Comparison of ENCODE assay signal across 14 cellular contexts in genomic region chr7:30752979-30753378, GRCh38. TPM values are rescaled to one million over a fixed set of nuclear protein-coding genes. Genes with fewer than 3 reads are reported as not detected.
DNase-seq lines count a peak whose midpoint lies in the region; ATAC-seq, FAIRE-seq and TF ChIP-seq lines count a peak whose summit lies in the region.
"Had no signal": no experiment of that assay in that cellular context is flagged by ENCODE, and none has a peak within 500 bp of the region (broad histone marks: within the 10 kb centered on the region; RNA-seq: fewer than 3 reads in every experiment).

No MANE protein-coding gene starts in this region.

- H3K79me2 ChIP-seq in HepG2 (ENCODE audit: insufficient read depth, low read length) (no peaks in the 10 kb centered on the region), H9 (ENCODE audit: insufficient read depth, low read length) (no peaks in the 10 kb centered on the region)

- H3K4ac ChIP-seq in H9 (ENCODE audit: low read depth, low read length), result no peak overlapping the region

- H2BK12ac ChIP-seq in H9 (ENCODE audit: insufficient read length, low read depth, low read length), result no peak overlapping the region

- no peak overlapping the region for H3K23ac ChIP-seq in H9 (ENCODE audit: insufficient read length, low read depth, low read length)

- H2BK5ac ChIP-seq in H9 (ENCODE audit: insufficient read length, low read length), result no peak overlapping the region

- H3K4me2 ChIP-seq in HepG2 (ENCODE audit: low read depth, low read length), result no peak overlapping the region
- H3K4me2 ChIP-seq in H9 (ENCODE audit: insufficient read depth, insufficient read length, low read length), result no peak overlapping the region
- H3K4me2 ChIP-seq: PC-9 had no signal

- H4K5ac ChIP-seq in H9 (ENCODE audit: insufficient read length, low read depth, low read length), result no peak overlapping the region

- TF ChIP-seq POLR2A in HepG2 (IDR thresholded peaks at IDR 0.05; ENCODE audit: insufficient read depth in 1 of 2, low read depth in 2 of 2, low read length in 2 of 2) (no peak), ovary (IDR thresholded peaks at IDR 0.05) (no peak)

- H2AK5ac ChIP-seq in H9 (ENCODE audit: insufficient read length, low read length), result no peak overlapping the region

- H3K27me3 Mint-ChIP-seq in H9 (ENCODE audit: low read depth), result peaks cover 1% of the 10 kb centered on the region; the same call in 1 of the 2 replicates
- H3K27me3 Mint-ChIP-seq: central memory CD8-positive, alpha-beta T cell had no signal

- H3K18ac ChIP-seq in H9 (ENCODE audit: insufficient read length, low read depth, low read length), result no peak overlapping the region

- H2AFZ ChIP-seq in HepG2 (ENCODE audit: low read length) (no peak overlapping the region), H9 (ENCODE audit: low read length) (no peak overlapping the region)
- H2AFZ ChIP-seq: PC-9 had no signal

- in situ Hi-C loops in HepG2 (cut with HindIII; ENCODE audit: extremely low pct_ligation_motif_present, low pct_unique_long_range_greater_than_20kb), result no loop called here

- H3T11ph ChIP-seq in H9 (ENCODE audit: low read length), result no peak overlapping the region

- H3K36me3 ChIP-seq in liver (ENCODE audit: control insufficient read depth in 4 of 4, insufficient read depth in 3 of 4, low read depth in 1 of 4, low read length in 3 of 4) (no peaks in the 10 kb centered on the region), HepG2 (replicated peaks in 1 of 2; ENCODE audit: control insufficient read depth in 1 of 2, insufficient read depth in 2 of 2, low read length in 2 of 2) (no peaks in the 10 kb centered on the region), heart right ventricle (peaks cover 0 to 9% (median 0%) of the 10 kb centered on the region in 9 donors), ovary (no peaks in the 10 kb centered on the region), A673 (ENCODE audit: insufficient read depth, low read length, poor library complexity, severe bottlenecking) (no peaks in the 10 kb centered on the region)

- H4K91ac ChIP-seq in H9 (ENCODE audit: insufficient read length, low read depth, low read length), result no peak overlapping the region

- H2BK15ac ChIP-seq in H9 (ENCODE audit: low read depth, low read length), result no peak overlapping the region

- POLR2A ChIA-PET in HepG2 (lab: Yijun Ruan, JAX) (no interaction called here), A673 (lab: Charles Lee; ENCODE audit: low non-redundant PET) (no interaction called here)

- H4K8ac ChIP-seq in H9 (replicated peaks; ENCODE audit: insufficient read length, low read depth, low read length), result no peak overlapping the region

- H3K4me1 ChIP-seq in liver (ENCODE audit: control insufficient read depth in 4 of 4, insufficient read depth in 4 of 4, low read length in 3 of 4) (peaks cover 0 to 10% (median 0%) of the 10 kb centered on the region in 4 donors), HepG2 (ENCODE audit: insufficient read depth, low read length) (peaks cover 12% of the 10 kb centered on the region), heart right ventricle (peaks cover 19 to 88% (median 63%) of the 10 kb centered on the region in 9 donors), ovary (ENCODE audit: insufficient read depth) (peaks cover 32% of the 10 kb centered on the region), H9 (ENCODE audit: insufficient read depth, low read length) (no peaks in the 10 kb centered on the region), A673 (ENCODE audit: insufficient read depth, low read length, poor library complexity, severe bottlenecking) (no peaks in the 10 kb centered on the region)

- H3K9me3 ChIP-seq in liver (ENCODE audit: control insufficient read depth in 4 of 4, low read length in 3 of 4), result no peaks in the 10 kb centered on the region
- H3K9me3 ChIP-seq in HepG2 (ENCODE audit: low read length), result no peaks in the 10 kb centered on the region
- peaks cover 0 to 10% (median 0%) of the 10 kb centered on the region in 11 donors for H3K9me3 ChIP-seq in heart right ventricle
- no peaks in the 10 kb centered on the region for H3K9me3 ChIP-seq in ovary
- no peaks in the 10 kb centered on the region for H3K9me3 ChIP-seq in H9 (ENCODE audit: control insufficient read depth, low read depth, low read length)
- no peaks in the 10 kb centered on the region for H3K9me3 ChIP-seq in A673 (ENCODE audit: low read depth, low read length, poor library complexity, severe bottlenecking)

- no peak for TF ChIP-seq RAD21 in liver (IDR thresholded peaks at IDR 0.05)
- TF ChIP-seq RAD21 in HepG2 (CRISPR knock-in tag; IDR thresholded peaks at IDR 0.05), result no peak

- H3K27ac ChIP-seq in liver (ENCODE audit: low read depth in 1 of 2, low read length in 2 of 2), result peak overlapping the region; percentile 59 to 67
- no peak overlapping the region for H3K27ac ChIP-seq in HepG2 (ENCODE audit: extremely low read length, insufficient read depth, low read length)
- peak overlapping the region; percentile 62 to 93 (median 82) for H3K27ac ChIP-seq in heart right ventricle
- no peak overlapping the region for H3K27ac ChIP-seq in ovary
- H3K27ac ChIP-seq in H9 (ENCODE audit: insufficient read length, low read depth, low read length), result no peak overlapping the region
- no peak overlapping the region for H3K27ac ChIP-seq in A673 (ENCODE audit: low read depth, low read length, poor library complexity, severe bottlenecking)
- H3K27ac ChIP-seq: PC-9 had no signal

- no peaks in the 10 kb centered on the region for H3K27me3 ChIP-seq in liver (ENCODE audit: control insufficient read depth in 4 of 4, insufficient read depth in 4 of 4, low read length in 3 of 4)
- H3K27me3 ChIP-seq in HepG2 (ENCODE audit: control insufficient read depth in 1 of 2, insufficient read depth in 2 of 2, low read length in 2 of 2), result no peaks in the 10 kb centered on the region
- no peaks in the 10 kb centered on the region for H3K27me3 ChIP-seq in heart right ventricle
- no peaks in the 10 kb centered on the region for H3K27me3 ChIP-seq in ovary
- no peaks in the 10 kb centered on the region for H3K27me3 ChIP-seq in H9 (ENCODE audit: insufficient read depth, low read length)
- no peaks in the 10 kb centered on the region for H3K27me3 ChIP-seq in A673 (replicated peaks; ENCODE audit: insufficient read depth, low read depth, low read length, poor library complexity)

- H3K4me1 Mint-ChIP-seq in H9, result peaks cover 0 to 2% of the 10 kb centered on the region in 2 experiments; a peak in 2 of 4 replicates
- H3K4me1 Mint-ChIP-seq: central memory CD8-positive, alpha-beta T cell; neural crest cell had no signal

- TF ChIP-seq EP300 in HepG2 (IDR thresholded peaks at IDR 0.05; ENCODE audit: low read depth in 2 of 2, low read length in 2 of 2) (no peak), HepG2 (CRISPR knock-in tag; IDR thresholded peaks at IDR 0.05; ENCODE audit: borderline replicate concordance) (no peak), ovary (IDR thresholded peaks at IDR 0.05) (no peak)

- H3K27ac Mint-ChIP-seq in H9, result no peak overlapping the region

- ATAC-seq in HepG2 (no peak), heart right ventricle (peak; percentile 36 to 66 (median 50))

- H3K36me3 Mint-ChIP-seq in H9 (ENCODE audit: insufficient read depth in 1 of 3, low read depth in 3 of 3), result no peaks in the 10 kb centered on the region; a peak in 3 of 7 replicates

- H2BK20ac ChIP-seq in H9 (ENCODE audit: low read depth, low read length, poor library complexity, severe bottlenecking), result no peak overlapping the region

- intact Hi-C loops in HepG2 (cut with micrococcal nuclease; ENCODE audit: unreplicated experiment), result no loop called here
- intact Hi-C loops in heart right ventricle (cut with DNase I), result loop anchor here in 2 of 10 donors (5.0 kb wide), 2 partner anchors 164 to 184 kb away; no protein-coding TSS in a partner anchor
- intact Hi-C loops in ovary (cut with DNase I), result no loop called here
- intact Hi-C loops in A673 (cut with micrococcal nuclease; ENCODE audit: unreplicated experiment), result no loop called here

- BruUV-seq in HepG2 (replicated peaks; lab: Mats Ljungman, UMichigan) (no TSS peak), A673 (replicated peaks; lab: Mats Ljungman, UMichigan) (no TSS peak)

- H3K14ac ChIP-seq in H9 (ENCODE audit: insufficient read depth, low read length), result no peak overlapping the region

- H3K79me1 ChIP-seq in H9 (ENCODE audit: insufficient read depth, low read depth, low read length, poor library complexity, severe bottlenecking), result no peaks in the 10 kb centered on the region

- CTCF ChIA-PET in HepG2 (lab: Yijun Ruan, JAX; ENCODE audit: low intra/inter-chr PET ratio, low total read pairs) (no interaction called here), A673 (lab: Charles Lee) (no interaction called here)

- H3K9ac ChIP-seq in liver (ENCODE audit: low read depth in 1 of 2, low read length in 2 of 2), result peak overlapping the region in 1 of 2 donors; percentile 14
- H3K9ac ChIP-seq in HepG2 (ENCODE audit: insufficient read depth, low read depth, low read length), result no peak overlapping the region
- H3K9ac ChIP-seq in H9 (ENCODE audit: extremely low read depth, insufficient read length, low read length), result no peak overlapping the region

- TF ChIP-seq CTCF in liver (IDR thresholded peaks at IDR 0.05; ENCODE audit: low read depth, low read length, missing input control), result no peak
- no peak for TF ChIP-seq CTCF in HepG2 (CRISPR knock-in tag; IDR thresholded peaks at IDR 0.05)
- no peak for TF ChIP-seq CTCF in heart right ventricle (IDR thresholded peaks at IDR 0.05)
- TF ChIP-seq CTCF in ovary (IDR thresholded peaks at IDR 0.05), result no peak
- no peak for TF ChIP-seq CTCF in H9 (conservative IDR thresholded peaks at IDR 0.05)
- TF ChIP-seq CTCF in A673 (conservative IDR thresholded peaks at IDR 0.05; ENCODE audit: low read depth, low read length), result no peak

- no peak overlapping the region; a peak in 1 of 5 replicates for H3K4me3 Mint-ChIP-seq in H9
- H3K4me3 Mint-ChIP-seq: central memory CD8-positive, alpha-beta T cell; neural crest cell had no signal

- H3K4me3 ChIP-seq in liver (ENCODE audit: low read depth in 1 of 3, low read length in 3 of 3) (peak overlapping the region in 2 of 3 donors; percentile 15 to 31), HepG2 (replicated peaks in 1 of 3; ENCODE audit: insufficient read depth in 1 of 3, low read depth in 2 of 3, low read length in 3 of 3) (no peak overlapping the region), heart right ventricle (peak overlapping the region; percentile 38 to 59 (median 50)), ovary (no peak overlapping the region), A673 (ENCODE audit: low read depth, low read length, poor library complexity, severe bottlenecking) (no peak overlapping the region)
- H3K4me3 ChIP-seq: PC-9 had no signal

- no peak overlapping the region for H3K56ac ChIP-seq in H9 (ENCODE audit: insufficient read length, low read depth, low read length)

- H2BK120ac ChIP-seq in H9 (ENCODE audit: low read depth, low read length, poor library complexity, severe bottlenecking), result no peak overlapping the region

- H3K23me2 ChIP-seq in H9 (ENCODE audit: insufficient read length, low read depth, low read length, poor library complexity, severe bottlenecking), result no peaks in the 10 kb centered on the region

- DNase-seq in HepG2 (ENCODE audit: low spot score) (no peak), heart right ventricle (peak; percentile 83 to 89), ovary (peak; percentile 73 to 91 (median 80)), frontal cortex (ENCODE audit: low spot score in 2 of 2) (no peak), H9 (no peak), A673 (ENCODE audit: low spot score) (no peak)
- no peak for DNase-seq in central memory CD4-positive, alpha-beta T cell
- DNase-seq: ACHN, NCI-H2081 treated with DMSO at 0.1 percent for 48 hours, PC-9 had no signal

- H4K20me1 ChIP-seq in HepG2 (ENCODE audit: insufficient read depth, low read length) (no peaks in the 10 kb centered on the region), H9 (ENCODE audit: control insufficient read depth, insufficient read depth, insufficient read length) (no peaks in the 10 kb centered on the region)

- 56% methylated on average over 5 of the region's 5 CpGs for WGBS in liver
- WGBS in HepG2 (ENCODE audit: low lambda C conversion rate), result 18% methylated on average over 3 of the region's 5 CpGs
- 8 to 20% methylated on average over 5 of the region's 5 CpGs for WGBS in heart right ventricle, 2 donors
- 1 to 12% (median 3%) methylated on average over 5 of the region's 5 CpGs for WGBS in ovary, 3 donors
- WGBS in H9 (ENCODE audit: extremely low coverage, insufficient read length, low lambda C conversion rate), result no CpG with 5 or more reads among the region's 5 CpGs

- FAIRE-seq in HepG2 (lab: Jason Lieb, UNC) (no peak), frontal cortex (lab: Jason Lieb, UNC) (no peak)
- FAIRE-seq: TTC549 had no signal

- H3K9me3 Mint-ChIP-seq in H9, result no peaks in the 10 kb centered on the region
- H3K9me3 Mint-ChIP-seq: central memory CD8-positive, alpha-beta T cell had no signal

RNA-seq across cellular contexts. Expression of gene INMT, which starts 1.0 kb away (rescaled TPM):
- total RNA-seq in liver (100 to 1,000 TPM in 1 of 2 donors, under 1 TPM in 1; 0.84 to 130 TPM), HepG2 (2016; rRNA removed; fragmentation: Illumina TruSeq; extraction: Trizol) (not detected in 2 replicates), heart right ventricle (10 to 100 TPM; 12.3 to 57.3 (median 26.9) TPM), ovary (100 to 1,000 TPM in 1 of 7 donors, 10 to 100 TPM in 4, 1 to 10 TPM in 1, under 1 TPM in 1; 0.99 to 153 (median 41.8) TPM), frontal cortex (0.41 TPM), H9 (2021) (0.59 and 0.70 TPM in 2 replicates), A673 (2021) (0.11 and 0.17 TPM in 2 replicates)
- polyA plus RNA-seq in liver (10 to 100 TPM; 16.3 to 41.0 TPM), HepG2 (2011; rRNA removed) (not detected in 2 replicates), heart right ventricle (10 to 100 TPM; 14.2 to 56.3 TPM), ovary (10 to 100 TPM; 11.9 to 37.3 TPM)
- total RNA-seq in HepG2 (2016; cell fraction: cytosol; rRNA removed; fragmentation: Illumina TruSeq; extraction: Trizol; ENCODE audit: low read depth), result not detected in 2 replicates
- not detected in 2 replicates for total RNA-seq in HepG2 (2016; cell fraction: insoluble cytoplasmic fraction; rRNA removed; fragmentation: Illumina TruSeq; extraction: Trizol)
- total RNA-seq in HepG2 (2016; cell fraction: membrane; rRNA removed; fragmentation: Illumina TruSeq; extraction: Trizol), result not detected in 2 replicates
- not detected in 2 replicates for total RNA-seq in HepG2 (2016; cell fraction: nucleus; rRNA removed; fragmentation: Illumina TruSeq; extraction: Trizol)
- not detected in 2 replicates for polyA plus RNA-seq in HepG2 (2011; cell fraction: cytosol; rRNA removed)
- polyA plus RNA-seq in HepG2 (2011; cell fraction: nucleus; rRNA removed), result not detected in 2 replicates
- not detected in 2 replicates for polyA plus RNA-seq in HepG2 (2012)
- not detected in 2 replicates for polyA plus RNA-seq in HepG2 (2016; cell fraction: cytosol; fragmentation: Illumina TruSeq; extraction: Trizol; ENCODE audit: low read depth)
- not detected in 2 replicates for polyA plus RNA-seq in HepG2 (2016; cell fraction: insoluble cytoplasmic fraction; fragmentation: Illumina TruSeq; extraction: Trizol; ENCODE audit: low read depth)
- not detected in 2 replicates for polyA plus RNA-seq in HepG2 (2016; cell fraction: membrane; fragmentation: Illumina TruSeq; extraction: Trizol; ENCODE audit: low read depth)
- not detected in 2 replicates for polyA plus RNA-seq in HepG2 (2016; cell fraction: nucleus; fragmentation: Illumina TruSeq; extraction: Trizol; ENCODE audit: insufficient read depth, low read depth)
- not detected in 2 replicates for polyA minus RNA-seq in HepG2 (2011; rRNA and poly(A)+ RNA removed; ENCODE audit: low replicate concordance)
- polyA minus RNA-seq in HepG2 (2011; cell fraction: cytosol; rRNA and poly(A)+ RNA removed), result not detected in 2 replicates
- not detected in 2 replicates for polyA minus RNA-seq in HepG2 (2011; cell fraction: nucleus; rRNA and poly(A)+ RNA removed)
- total RNA-seq: PC-9 had no signal

RNA-seq across cellular contexts. Expression of gene MINDY4, which starts 18.2 kb away (rescaled TPM):
- total RNA-seq in liver (1 to 10 TPM; 1.8 to 6.1 TPM), HepG2 (2016; rRNA removed; fragmentation: Illumina TruSeq; extraction: Trizol) (not detected in 2 replicates), heart right ventricle (1 to 10 TPM; 2.1 to 5.4 (median 3.2) TPM), ovary (10 to 100 TPM in 5 of 7 donors, 1 to 10 TPM in 2; 7.9 to 30.3 (median 22.9) TPM), frontal cortex (2.4 TPM), H9 (2021) (2.6 and 3.1 TPM in 2 replicates), A673 (2021) (3.8 and 4.0 TPM in 2 replicates)
- polyA plus RNA-seq in liver (1 to 10 TPM in 1 of 2 donors, under 1 TPM in 1; 0.93 to 1.9 TPM), HepG2 (2011; rRNA removed) (not detected in 2 replicates), heart right ventricle (1 to 10 TPM; 1.9 to 2.4 TPM), ovary (1 to 10 TPM; 6.9 to 8.4 TPM)
- total RNA-seq in HepG2 (2016; cell fraction: cytosol; rRNA removed; fragmentation: Illumina TruSeq; extraction: Trizol; ENCODE audit: low read depth), result not detected in 2 replicates
- not detected in 2 replicates for total RNA-seq in HepG2 (2016; cell fraction: insoluble cytoplasmic fraction; rRNA removed; fragmentation: Illumina TruSeq; extraction: Trizol)
- not detected in 2 replicates for total RNA-seq in HepG2 (2016; cell fraction: membrane; rRNA removed; fragmentation: Illumina TruSeq; extraction: Trizol)
- total RNA-seq in HepG2 (2016; cell fraction: nucleus; rRNA removed; fragmentation: Illumina TruSeq; extraction: Trizol), result not detected in 2 replicates
- not detected in 2 replicates for polyA plus RNA-seq in HepG2 (2011; cell fraction: cytosol; rRNA removed)
- not detected in 2 replicates for polyA plus RNA-seq in HepG2 (2011; cell fraction: nucleus; rRNA removed)
- not detected in 2 replicates for polyA plus RNA-seq in HepG2 (2012)
- polyA plus RNA-seq in HepG2 (2016; cell fraction: cytosol; fragmentation: Illumina TruSeq; extraction: Trizol; ENCODE audit: low read depth), result not detected in 2 replicates
- not detected in 2 replicates for polyA plus RNA-seq in HepG2 (2016; cell fraction: insoluble cytoplasmic fraction; fragmentation: Illumina TruSeq; extraction: Trizol; ENCODE audit: low read depth)
- polyA plus RNA-seq in HepG2 (2016; cell fraction: membrane; fragmentation: Illumina TruSeq; extraction: Trizol; ENCODE audit: low read depth), result not detected in 2 replicates
- polyA plus RNA-seq in HepG2 (2016; cell fraction: nucleus; fragmentation: Illumina TruSeq; extraction: Trizol; ENCODE audit: insufficient read depth, low read depth), result not detected in 2 replicates
- polyA minus RNA-seq in HepG2 (2011; rRNA and poly(A)+ RNA removed; ENCODE audit: low replicate concordance), result not detected in 2 replicates
- polyA minus RNA-seq in HepG2 (2011; cell fraction: cytosol; rRNA and poly(A)+ RNA removed), result not detected in 2 replicates
- not detected in 2 replicates for polyA minus RNA-seq in HepG2 (2011; cell fraction: nucleus; rRNA and poly(A)+ RNA removed)

Comparison
In these comparisons a context has a peak if more than half of its experiments do, and no peak if none do; other contexts are left out.
1. H3K27ac ChIP-seq: peak in liver (2 of 2) and heart right ventricle (10 of 10); none in HepG2 (single experiment), ovary (0 of 2), H9 (single experiment) and A673 (single experiment).
2. H3K4me3 ChIP-seq: peak in liver (2 of 3) and heart right ventricle (10 of 10); none in HepG2 (0 of 3), ovary (single experiment) and A673 (single experiment).
3. DNase-seq: peak in heart right ventricle (2 of 2) and ovary (5 of 5); none in HepG2 (single experiment), frontal cortex (0 of 2), central memory CD4-positive, alpha-beta T cell (single experiment), H9 (single experiment) and A673 (single experiment).